4 cellular contexts compared by ENCODE assay signal in the genomic region with DNA sequence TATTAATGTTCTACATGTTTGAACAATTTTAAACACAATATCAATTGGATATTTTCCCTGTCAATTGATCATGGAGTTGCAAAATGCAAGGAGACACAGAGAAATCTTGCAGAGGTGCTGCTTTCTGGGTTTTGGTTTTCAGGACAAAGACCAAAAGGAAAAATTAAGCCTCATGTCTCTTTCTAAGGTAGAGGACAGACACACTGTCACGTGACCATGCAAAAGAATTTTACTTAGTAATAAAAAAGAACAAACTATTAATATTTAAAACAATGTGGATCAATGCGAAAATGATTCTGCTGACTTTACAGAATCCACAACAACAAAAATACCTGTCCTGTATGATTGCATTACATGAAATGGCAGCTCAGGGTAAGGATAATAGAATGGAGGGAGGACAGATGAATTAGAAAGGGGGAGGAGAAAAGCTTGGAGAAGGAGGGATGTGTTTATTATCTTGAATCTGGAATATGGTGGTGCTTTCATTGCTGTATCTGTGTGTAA.
TF ChIP-seq lines count a peak whose summit lies in the region.

No MANE protein-coding gene starts in this region.

TF ChIP-seq in HepG2, 621 proteins besides CTCF, POLR2A, EP300 and RAD21:
- TF ChIP-seq ATM (IDR thresholded peaks at IDR 0.05; ENCODE audit: borderline replicate concordance), result no peak
- TF ChIP-seq, protein P1, sequence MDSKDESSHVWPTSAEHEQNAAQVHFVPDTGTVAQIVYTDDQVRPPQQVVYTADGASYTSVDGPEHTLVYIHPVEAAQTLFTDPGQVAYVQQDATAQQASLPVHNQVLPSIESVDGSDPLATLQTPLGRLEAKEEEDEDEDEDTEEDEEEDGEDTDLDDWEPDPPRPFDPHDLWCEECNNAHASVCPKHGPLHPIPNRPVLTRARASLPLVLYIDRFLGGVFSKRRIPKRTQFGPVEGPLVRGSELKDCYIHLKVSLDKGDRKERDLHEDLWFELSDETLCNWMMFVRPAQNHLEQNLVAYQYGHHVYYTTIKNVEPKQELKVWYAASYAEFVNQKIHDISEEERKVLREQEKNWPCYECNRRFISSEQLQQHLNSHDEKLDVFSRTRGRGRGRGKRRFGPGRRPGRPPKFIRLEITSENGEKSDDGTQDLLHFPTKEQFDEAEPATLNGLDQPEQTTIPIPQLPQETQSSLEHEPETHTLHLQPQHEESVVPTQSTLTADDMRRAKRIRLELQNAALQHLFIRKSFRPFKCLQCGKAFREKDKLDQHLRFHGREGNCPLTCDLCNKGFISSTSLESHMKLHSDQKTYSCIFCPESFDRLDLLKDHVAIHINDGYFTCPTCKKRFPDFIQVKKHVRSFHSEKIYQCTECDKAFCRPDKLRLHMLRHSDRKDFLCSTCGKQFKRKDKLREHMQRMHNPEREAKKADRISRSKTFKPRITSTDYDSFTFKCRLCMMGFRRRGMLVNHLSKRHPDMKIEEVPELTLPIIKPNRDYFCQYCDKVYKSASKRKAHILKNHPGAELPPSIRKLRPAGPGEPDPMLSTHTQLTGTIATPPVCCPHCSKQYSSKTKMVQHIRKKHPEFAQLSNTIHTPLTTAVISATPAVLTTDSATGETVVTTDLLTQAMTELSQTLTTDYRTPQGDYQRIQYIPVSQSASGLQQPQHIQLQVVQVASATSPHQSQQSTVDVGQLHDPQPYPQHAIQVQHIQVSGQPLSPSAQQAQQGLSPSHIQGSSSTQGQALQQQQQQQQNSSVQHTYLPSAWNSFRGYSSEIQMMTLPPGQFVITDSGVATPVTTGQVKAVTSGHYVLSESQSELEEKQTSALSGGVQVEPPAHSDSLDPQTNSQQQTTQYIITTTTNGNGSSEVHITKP (CRISPR knock-in tag; IDR thresholded peaks at IDR 0.05; ENCODE audit: low read depth), result no peak
- TF ChIP-seq MAFF (IDR thresholded peaks at IDR 0.05; ENCODE audit: low read depth, low read length), result peak; percentile 59
- TF ChIP-seq CBX5 (CRISPR knock-in tag; IDR thresholded peaks at IDR 0.05; ENCODE audit: borderline replicate concordance), result no peak
- no peak for TF ChIP-seq ADNP (CRISPR knock-in tag; IDR thresholded peaks at IDR 0.05)
- peak; percentile 51 to 77; a peak in 3 of 4 replicates for TF ChIP-seq MAFK (conservative IDR thresholded peaks at IDR 0.05 in 1 of 2, IDR thresholded peaks at IDR 0.05 in 1 of 2; ENCODE audit: low read length in 2 of 2)
- peak; percentile 71; the same call in 1 of the 2 replicates for TF ChIP-seq RAD51 (IDR thresholded peaks at IDR 0.05; ENCODE audit: borderline replicate concordance)
- no peak for TF ChIP-seq SKI (IDR thresholded peaks at IDR 0.05; ENCODE audit: partially characterized antibody)

TF ChIP-seq in A549, 52 proteins besides CTCF, POLR2A, EP300 and RAD21:
- TF ChIP-seq ESRRA (IDR thresholded peaks at IDR 0.05; ENCODE audit: borderline replicate concordance, low read length), result no peak
- peak; percentile 42 for TF ChIP-seq MAFK (IDR thresholded peaks at IDR 0.05; ENCODE audit: partially characterized antibody)

TF ChIP-seq in IMR-90, 13 proteins besides CTCF, POLR2A, EP300 and RAD21:
- TF ChIP-seq BHLHE40 (IDR thresholded peaks at IDR 0.05; ENCODE audit: low read depth, low read length) (no peak), MAFK (IDR thresholded peaks at IDR 0.05; ENCODE audit: low read depth, low read length) (peak; percentile 46; the same call in 1 of the 2 replicates)

TF ChIP-seq in K562, 482 proteins besides CTCF, POLR2A, EP300 and RAD21:
- TF ChIP-seq TBL1XR1 (IDR thresholded peaks at IDR 0.05; ENCODE audit: low read length in 2 of 2) (no peak), KAT7 (CRISPR knock-in tag; IDR thresholded peaks at IDR 0.05; ENCODE audit: borderline replicate concordance) (no peak), ZNF146 (CRISPR knock-in tag; IDR thresholded peaks at IDR 0.05; ENCODE audit: unreplicated experiment) (no peak), RBM15 (IDR thresholded peaks at IDR 0.05; ENCODE audit: insufficient read depth, low read length) (no peak), ZNF316 (IDR thresholded peaks at IDR 0.05) (peak; percentile 40; the same call in 1 of the 2 replicates), ZNF12 (CRISPR knock-in tag; IDR thresholded peaks at IDR 0.05) (no peak), LARP7 (IDR thresholded peaks at IDR 0.05) (no peak), JUNB (CRISPR knock-in tag; conservative IDR thresholded peaks at IDR 0.05) (no peak), STAT5A (IDR thresholded peaks at IDR 0.05; ENCODE audit: borderline replicate concordance, low read length) (no peak), PRPF4 (IDR thresholded peaks at IDR 0.05; ENCODE audit: insufficient read depth, low read depth, low read length, poor library complexity, severe bottlenecking) (no peak), KLF1 (tag; IDR thresholded peaks at IDR 0.05) (no peak)
- TF ChIP-seq, protein P2, sequence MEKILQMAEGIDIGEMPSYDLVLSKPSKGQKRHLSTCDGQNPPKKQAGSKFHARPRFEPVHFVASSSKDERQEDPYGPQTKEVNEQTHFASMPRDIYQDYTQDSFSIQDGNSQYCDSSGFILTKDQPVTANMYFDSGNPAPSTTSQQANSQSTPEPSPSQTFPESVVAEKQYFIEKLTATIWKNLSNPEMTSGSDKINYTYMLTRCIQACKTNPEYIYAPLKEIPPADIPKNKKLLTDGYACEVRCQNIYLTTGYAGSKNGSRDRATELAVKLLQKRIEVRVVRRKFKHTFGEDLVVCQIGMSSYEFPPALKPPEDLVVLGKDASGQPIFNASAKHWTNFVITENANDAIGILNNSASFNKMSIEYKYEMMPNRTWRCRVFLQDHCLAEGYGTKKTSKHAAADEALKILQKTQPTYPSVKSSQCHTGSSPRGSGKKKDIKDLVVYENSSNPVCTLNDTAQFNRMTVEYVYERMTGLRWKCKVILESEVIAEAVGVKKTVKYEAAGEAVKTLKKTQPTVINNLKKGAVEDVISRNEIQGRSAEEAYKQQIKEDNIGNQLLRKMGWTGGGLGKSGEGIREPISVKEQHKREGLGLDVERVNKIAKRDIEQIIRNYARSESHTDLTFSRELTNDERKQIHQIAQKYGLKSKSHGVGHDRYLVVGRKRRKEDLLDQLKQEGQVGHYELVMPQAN (IDR thresholded peaks at IDR 0.05; ENCODE audit: borderline replicate concordance), result no peak
- TF ChIP-seq, protein P3, sequence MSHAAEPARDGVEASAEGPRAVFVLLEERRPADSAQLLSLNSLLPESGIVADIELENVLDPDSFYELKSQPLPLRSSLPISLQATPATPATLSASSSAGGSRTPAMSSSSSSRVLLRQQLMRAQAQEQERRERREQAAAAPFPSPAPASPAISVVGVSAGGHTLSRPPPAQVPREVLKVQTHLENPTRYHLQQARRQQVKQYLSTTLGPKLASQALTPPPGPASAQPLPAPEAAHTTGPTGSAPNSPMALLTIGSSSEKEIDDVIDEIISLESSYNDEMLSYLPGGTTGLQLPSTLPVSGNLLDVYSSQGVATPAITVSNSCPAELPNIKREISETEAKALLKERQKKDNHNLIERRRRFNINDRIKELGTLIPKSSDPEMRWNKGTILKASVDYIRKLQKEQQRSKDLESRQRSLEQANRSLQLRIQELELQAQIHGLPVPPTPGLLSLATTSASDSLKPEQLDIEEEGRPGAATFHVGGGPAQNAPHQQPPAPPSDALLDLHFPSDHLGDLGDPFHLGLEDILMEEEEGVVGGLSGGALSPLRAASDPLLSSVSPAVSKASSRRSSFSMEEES (CRISPR knock-in tag; IDR thresholded peaks at IDR 0.05), result peak; percentile 76
